ENCODE assay signal across 13 cellular contexts in genomic region chr12:113867258-113867657, GRCh38.
DNase-seq lines count a peak whose midpoint lies in the region; ATAC-seq, FAIRE-seq and TF ChIP-seq lines count a peak whose summit lies in the region.
"Had no signal": no experiment of that assay in that cellular context is flagged by ENCODE, and none has a peak within 500 bp of the region (broad histone marks: within the 10 kb centered on the region; RNA-seq: fewer than 3 reads in every experiment).

No MANE protein-coding gene starts in this region.

- no peak for FAIRE-seq in small intestine (lab: Jason Lieb, UNC)

- no peak overlapping the region for H3K4me3 Mint-ChIP-seq in glutamatergic neuron (ENCODE audit: unreplicated experiment)
- H3K4me3 Mint-ChIP-seq in activated CD4-positive, alpha-beta T cell treated with anti-CD3 and anti-CD28 coated beads for 36 hours = no peak overlapping the region
- H3K4me3 Mint-ChIP-seq: activated naive CD4-positive, alpha-beta T cell treated with anti-CD3 and anti-CD28 coated beads, Interleukin-2, amount 50 U/mL, for 24 hours; stimulated activated memory B cell treated with anti-CD40 and anti-IgM and Interleukin-4, amounts not matched to agents 10 μg/mL and 1 μg/mL and 100 μg/mL, for 72 hours had no signal

- POLR2A ChIA-PET in activated CD4-positive, alpha-beta T cell treated with anti-CD3 and anti-CD28 coated beads for 36 hours (lab: Charles Lee) = no interaction called here

- H3K9me3 Mint-ChIP-seq in glutamatergic neuron (ENCODE audit: unreplicated experiment) = peaks cover 3% of the 10 kb centered on the region
- H3K9me3 Mint-ChIP-seq in activated CD4-positive, alpha-beta T cell treated with anti-CD3 and anti-CD28 coated beads for 36 hours (ENCODE audit: low read depth) = no peaks in the 10 kb centered on the region
- H3K9me3 Mint-ChIP-seq: activated naive CD4-positive, alpha-beta T cell treated with anti-CD3 and anti-CD28 coated beads, Interleukin-2, amount 50 U/mL, for 24 hours; stimulated activated memory B cell treated with anti-CD40 and anti-IgM and Interleukin-4, amounts not matched to agents 10 μg/mL and 1 μg/mL and 100 μg/mL, for 72 hours had no signal

- intact Hi-C loops in activated CD4-positive, alpha-beta T cell treated with anti-CD3 and anti-CD28 coated beads for 36 hours (cut with DNase I, micrococcal nuclease) = no loop called here

- H3K27ac Mint-ChIP-seq in glutamatergic neuron (ENCODE audit: unreplicated experiment) = no peak overlapping the region
- H3K27ac Mint-ChIP-seq in activated CD4-positive, alpha-beta T cell treated with anti-CD3 and anti-CD28 coated beads for 36 hours = no peak overlapping the region
- H3K27ac Mint-ChIP-seq: activated naive CD4-positive, alpha-beta T cell treated with anti-CD3 and anti-CD28 coated beads, Interleukin-2, amount 50 U/mL, for 24 hours; stimulated activated memory B cell treated with anti-CD40 and anti-IgM and Interleukin-4, amounts not matched to agents 10 μg/mL and 1 μg/mL and 100 μg/mL, for 72 hours had no signal

- CTCF ChIA-PET in activated CD4-positive, alpha-beta T cell treated with anti-CD3 and anti-CD28 coated beads for 36 hours (lab: Charles Lee) = no interaction called here

- H3K27ac ChIP-seq in RWPE2 (ENCODE audit: poor library complexity, severe bottlenecking) (no peak overlapping the region), small intestine (ENCODE audit: low read depth in 1 of 2, low read length in 1 of 2) (no peak overlapping the region)

- no peaks in the 10 kb centered on the region for H3K4me1 ChIP-seq in RWPE2 (ENCODE audit: insufficient read depth, poor library complexity, severe bottlenecking)
- peaks cover 0 to 2% of the 10 kb centered on the region in 2 donors for H3K4me1 ChIP-seq in small intestine (ENCODE audit: control insufficient read depth in 2 of 2, insufficient read depth in 1 of 2, low read depth in 1 of 2, low read length in 1 of 2)

- H3K4me3 ChIP-seq in RWPE2 (ENCODE audit: severe bottlenecking) (no peak overlapping the region), small intestine (ENCODE audit: low read depth in 1 of 2, low read length in 2 of 2) (no peak overlapping the region)

- TF ChIP-seq CTCF in GM12872 (IDR thresholded peaks at IDR 0.05; ENCODE audit: insufficient read depth, low read depth, low read length) (0 out of 3 replicates have a peak, but pooled peaks have one; percentile 17), RWPE2 (IDR thresholded peaks at IDR 0.05; ENCODE audit: poor library complexity, severe bottlenecking) (peak; percentile 13), glutamatergic neuron (IDR thresholded peaks at IDR 0.05; ENCODE audit: partially characterized antibody, unreplicated experiment) (peak; percentile 67), GM20000 (IDR thresholded peaks at IDR 0.05; ENCODE audit: extremely low read depth, missing control alignments) (no peak)

- ATAC-seq in RWPE2 (ENCODE audit: low read depth) (no peak), GM19324 (IDR thresholded peaks at IDR 0.05; ENCODE audit: low FRiP score, unreplicated experiment) (no peak)
- ATAC-seq in activated CD4-positive, alpha-beta T cell treated with anti-CD3 and anti-CD28 coated beads for 36 hours = no peak
- ATAC-seq: esophagus mucosa; stimulated activated memory B cell treated with anti-CD40 and anti-IgM and Interleukin-4, amounts not matched to agents 10 μg/mL and 1 μg/mL and 100 μg/mL, for 72 hours had no signal

- peaks cover 5% of the 10 kb centered on the region for H3K27me3 Mint-ChIP-seq in glutamatergic neuron (ENCODE audit: unreplicated experiment)
- no peaks in the 10 kb centered on the region for H3K27me3 Mint-ChIP-seq in activated CD4-positive, alpha-beta T cell treated with anti-CD3 and anti-CD28 coated beads for 36 hours
- H3K27me3 Mint-ChIP-seq: activated naive CD4-positive, alpha-beta T cell treated with anti-CD3 and anti-CD28 coated beads, Interleukin-2, amount 50 U/mL, for 24 hours; stimulated activated memory B cell treated with anti-CD40 and anti-IgM and Interleukin-4, amounts not matched to agents 10 μg/mL and 1 μg/mL and 100 μg/mL, for 72 hours had no signal

- H3K9me3 ChIP-seq in RWPE2 (ENCODE audit: severe bottlenecking) = no peaks in the 10 kb centered on the region
- no peaks in the 10 kb centered on the region for H3K9me3 ChIP-seq in small intestine (ENCODE audit: control insufficient read depth, low read depth)

- no peaks in the 10 kb centered on the region for H3K36me3 ChIP-seq in RWPE2 (ENCODE audit: low read depth)
- peaks cover 0 to 2% of the 10 kb centered on the region in 2 donors for H3K36me3 ChIP-seq in small intestine (ENCODE audit: control insufficient read depth in 2 of 2, insufficient read depth in 2 of 2, low read length in 2 of 2)

- H3K36me3 Mint-ChIP-seq in glutamatergic neuron (ENCODE audit: unreplicated experiment) = peaks cover 8% of the 10 kb centered on the region
- H3K36me3 Mint-ChIP-seq in activated CD4-positive, alpha-beta T cell treated with anti-CD3 and anti-CD28 coated beads for 36 hours (ENCODE audit: low read depth) = peaks cover 17% of the 10 kb centered on the region

- peaks cover 7% of the 10 kb centered on the region for H3K4me1 Mint-ChIP-seq in glutamatergic neuron (ENCODE audit: low read depth, unreplicated experiment)
- H3K4me1 Mint-ChIP-seq in activated CD4-positive, alpha-beta T cell treated with anti-CD3 and anti-CD28 coated beads for 36 hours = peaks cover 13% of the 10 kb centered on the region

- peak; percentile 45 for DNase-seq in AG08395 (ENCODE audit: low spot score)
- no peak for DNase-seq in RWPE2 (ENCODE audit: low spot score)
- DNase-seq in glutamatergic neuron = peak; percentile 69
- no peak for DNase-seq in GM20000 (ENCODE audit: low spot score)
- DNase-seq in activated CD4-positive, alpha-beta T cell treated with anti-CD3 and anti-CD28 coated beads for 36 hours = no peak
- DNase-seq in small intestine = no peak
- DNase-seq: activated CD4-positive, alpha-beta T cell treated with anti-CD3 and anti-CD28 coated beads for 48 hours; GF-D8 had no signal

- WGBS in small intestine, 3 donors = 91 to 96% (median 93%) methylated on average over 6 of the region's 6 CpGs

- H3K27me3 ChIP-seq in RWPE2 (ENCODE audit: insufficient read depth, poor library complexity, severe bottlenecking) (no peaks in the 10 kb centered on the region), small intestine (ENCODE audit: control insufficient read depth in 2 of 2, insufficient read depth in 2 of 2, low read length in 2 of 2) (no peaks in the 10 kb centered on the region)

Comparison
In these comparisons a context has a peak if more than half of its experiments do, and no peak if none do; other contexts are left out.
1. DNase-seq: peak in AG08395 (single experiment) and glutamatergic neuron (single experiment); none in RWPE2 (single experiment), GM20000 (single experiment), activated CD4-positive, alpha-beta T cell treated with anti-CD3 and anti-CD28 coated beads for 36 hours (single experiment) and small intestine (single experiment).